Comparison of ENCODE assay signal across 19 cellular contexts in genomic region chr5:112576298-112576925, GRCh38.
A peak's percentile ranks its signal among the peaks of the same experiment; 100 is the strongest.
DNase-seq lines count a peak whose midpoint lies in the region; ATAC-seq and TF ChIP-seq lines count a peak whose summit lies in the region.
"Had no signal": no experiment of that assay in that cellular context is flagged by ENCODE, and none has a peak within 500 bp of the region (broad histone marks: within the 10 kb centered on the region; RNA-seq: fewer than 3 reads in every experiment).

No MANE protein-coding gene starts in this region.

- no peaks in the 10 kb centered on the region for H3K9me3 ChIP-seq in ascending aorta
- no peaks in the 10 kb centered on the region for H3K9me3 ChIP-seq in muscle layer of colon (ENCODE audit: low read length)
- H3K9me3 ChIP-seq in naive thymus-derived CD4-positive, alpha-beta T cell (ENCODE audit: control insufficient read depth in 2 of 3, low read length in 3 of 3), result no peaks in the 10 kb centered on the region
- H3K9me3 ChIP-seq: stomach had no signal

- H3K27me3 ChIP-seq in ascending aorta, result no peaks in the 10 kb centered on the region
- no peaks in the 10 kb centered on the region for H3K27me3 ChIP-seq in muscle layer of colon (ENCODE audit: control insufficient read depth in 1 of 2, insufficient read depth in 2 of 2, low read length in 2 of 2)
- no peaks in the 10 kb centered on the region for H3K27me3 ChIP-seq in naive thymus-derived CD4-positive, alpha-beta T cell (ENCODE audit: control insufficient read depth in 2 of 2, insufficient read depth in 2 of 2, low read length in 2 of 2)
- H3K27me3 ChIP-seq: stomach had no signal

- H3K27ac Mint-ChIP-seq in naive thymus-derived CD4-positive, alpha-beta T cell, result no peak overlapping the region

- ATAC-seq in naive thymus-derived CD4-positive, alpha-beta T cell, result no peak
- ATAC-seq: HCT116 had no signal

- H3K27me3 Mint-ChIP-seq in naive thymus-derived CD4-positive, alpha-beta T cell, result peaks cover 0 to 16% (median 6%) of the 10 kb centered on the region in 5 donors

- H3K9me3 Mint-ChIP-seq in naive thymus-derived CD4-positive, alpha-beta T cell, result peaks cover 0 to 2% (median 0%) of the 10 kb centered on the region in 11 donors

- H3K9ac ChIP-seq in muscle layer of colon (ENCODE audit: low read length), result no peak overlapping the region

- CTCF ChIA-PET in naive thymus-derived CD4-positive, alpha-beta T cell (lab: Charles Lee), result no interaction called here

- H3K27ac ChIP-seq in ascending aorta (peak overlapping the region; percentile 75), muscle layer of colon (ENCODE audit: low read depth, low read length) (peak overlapping the region; percentile 45), temporal lobe (ENCODE audit: low read depth, low read length) (peak overlapping the region; percentile 71)
- no peak overlapping the region for H3K27ac ChIP-seq in naive thymus-derived CD4-positive, alpha-beta T cell (ENCODE audit: low read depth, low read length)
- H3K27ac ChIP-seq: WERI-Rb-1 had no signal

- no peaks in the 10 kb centered on the region for H3K36me3 ChIP-seq in ascending aorta
- H3K36me3 ChIP-seq in muscle layer of colon (ENCODE audit: insufficient read depth, low read length), result no peaks in the 10 kb centered on the region
- H3K36me3 ChIP-seq in naive thymus-derived CD4-positive, alpha-beta T cell (ENCODE audit: control insufficient read depth in 2 of 3, insufficient read depth in 3 of 3, low read length in 3 of 3), result no peaks in the 10 kb centered on the region
- H3K36me3 ChIP-seq: stomach, WERI-Rb-1 had no signal

- H3K4me3 ChIP-seq in ascending aorta (no peak overlapping the region), muscle layer of colon (ENCODE audit: low read depth in 1 of 2, low read length in 2 of 2) (no peak overlapping the region)
- H3K4me3 ChIP-seq in naive thymus-derived CD4-positive, alpha-beta T cell (ENCODE audit: low read length), result no peak overlapping the region
- H3K4me3 ChIP-seq: stomach had no signal

- TF ChIP-seq CTCF in ascending aorta (IDR thresholded peaks at IDR 0.05), result no peak

- POLR2A ChIA-PET in naive thymus-derived CD4-positive, alpha-beta T cell (lab: Charles Lee), result no interaction called here

- H3K4me1 ChIP-seq in ascending aorta (peaks cover 0 to 7% of the 10 kb centered on the region in 2 donors), muscle layer of colon (ENCODE audit: insufficient read depth, low read length) (peaks cover 30% of the 10 kb centered on the region)
- no peaks in the 10 kb centered on the region for H3K4me1 ChIP-seq in naive thymus-derived CD4-positive, alpha-beta T cell (ENCODE audit: control insufficient read depth in 2 of 2, insufficient read depth in 2 of 2, low read length in 2 of 2)

- DNase-seq in ascending aorta (ENCODE audit: low spot score in 2 of 2), result no peak
- DNase-seq in globus pallidus (ENCODE audit: low spot score), result peak; percentile 57
- no peak for DNase-seq in activated CD4-positive, alpha-beta T cell treated with anti-CD3 and anti-CD28 coated beads, Interleukin-2, amount 50 U/mL, for 1 hour
- DNase-seq in HuH-7.5 (ENCODE audit: low spot score), result no peak
- no peak for DNase-seq in NCI-H1092 (lab: John Stamatoyannopoulos, UW)
- no peak for DNase-seq in naive thymus-derived CD4-positive, alpha-beta T cell
- DNase-seq: activated gamma-delta T cell; amniotic stem cell; DMS 273 treated with DMSO at 0.1 percent for 48 hours; islet precursor cell; NCI-H1436; NCI-H226; NK-92 treated with Interleukin-12 subunit alpha and Interleukin-12 subunit beta, amount 100 ng/mL, for 24 hours; stimulated activated CD4-positive, alpha-beta T cell treated with anti-CD3 and anti-CD28 coated beads, Interleukin-15, amount 100 ng/mL, for 24 hours; stomach; WERI-Rb-1 had no signal

- H3K4me1 Mint-ChIP-seq in naive thymus-derived CD4-positive, alpha-beta T cell, result no peaks in the 10 kb centered on the region

- no peak overlapping the region for H3K4me3 Mint-ChIP-seq in naive thymus-derived CD4-positive, alpha-beta T cell

- no peaks in the 10 kb centered on the region for H3K36me3 Mint-ChIP-seq in naive thymus-derived CD4-positive, alpha-beta T cell

- intact Hi-C loops in ascending aorta (cut with DNase I), result no loop called here
- intact Hi-C loops in naive thymus-derived CD4-positive, alpha-beta T cell (cut with micrococcal nuclease), result no loop called here
